ENCODE assay signal across 10 cellular contexts in the genomic region with DNA sequence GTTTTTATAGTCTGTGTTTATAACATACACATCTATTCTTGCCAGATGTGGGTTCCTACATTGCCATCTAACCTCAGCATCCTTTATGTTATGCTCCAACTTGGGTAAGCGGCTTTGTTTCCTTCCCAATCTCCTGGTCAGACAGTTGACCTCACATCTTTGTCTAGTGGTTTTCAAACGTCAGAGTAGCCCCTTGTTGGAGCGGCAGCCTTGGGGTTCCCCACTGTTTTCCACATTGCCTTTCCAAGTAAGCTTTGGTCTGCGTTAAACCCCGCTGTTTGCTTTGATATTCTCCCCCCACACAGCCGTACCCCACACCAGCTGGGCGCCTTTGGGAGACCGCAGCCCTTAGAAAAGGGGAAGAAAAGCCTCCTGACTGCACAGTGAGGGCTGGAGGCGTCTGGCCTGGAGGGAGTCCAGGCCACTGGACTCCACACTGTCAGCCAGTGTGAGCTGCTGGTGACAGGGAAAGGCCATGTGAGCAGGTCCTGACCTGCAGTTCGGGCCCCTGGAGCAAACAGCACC.
A peak's percentile ranks its signal among the peaks of the same experiment; 100 is the strongest.
DNase-seq lines count a peak whose midpoint lies in the region; ATAC-seq lines count a peak whose summit lies in the region.
"Had no signal": no experiment of that assay in that cellular context is flagged by ENCODE, and none has a peak within 500 bp of the region (broad histone marks: within the 10 kb centered on the region; RNA-seq: fewer than 3 reads in every experiment).

No MANE protein-coding gene starts in this region.

- 11% methylated on average over 10 of the region's 10 CpGs for WGBS in thymus

- no peak for DNase-seq in activated CD4-positive, alpha-beta T cell treated with anti-CD3 and anti-CD28 coated beads for 36 hours
- no peak for DNase-seq in activated CD4-positive, alpha-beta T cell treated with anti-CD3 and anti-CD28 coated beads, Interleukin-2, amount 50 U/mL, for 1 hour
- DNase-seq in activated naive CD8-positive, alpha-beta T cell treated with anti-CD3 and anti-CD28 coated beads, Interleukin-2, amount 50 U/mL, for 24 hours, result no peak
- DNase-seq in iris pigment epithelial cell (ENCODE audit: low read depth) (peak; percentile 35), HuH-7 (ENCODE audit: low spot score) (no peak), NCI-H1436 (lab: John Stamatoyannopoulos, UW) (no peak), NCI-H1105 (lab: John Stamatoyannopoulos, UW) (no peak)
- DNase-seq: activated CD4-positive, alpha-beta T cell treated with anti-CD3 and anti-CD28 coated beads for 4 hours had no signal

- H3K4me3 ChIP-seq in thymus (ENCODE audit: low read length), result no peak overlapping the region
- H3K4me3 ChIP-seq: body of pancreas had no signal

- no peak overlapping the region for H3K4me3 Mint-ChIP-seq in activated CD4-positive, alpha-beta T cell treated with anti-CD3 and anti-CD28 coated beads for 36 hours
- H3K4me3 Mint-ChIP-seq in activated naive CD8-positive, alpha-beta T cell treated with anti-CD3 and anti-CD28 coated beads, Interleukin-2, amount 50 U/mL, for 24 hours, result no peak overlapping the region

- H3K4me1 ChIP-seq in thymus (ENCODE audit: control insufficient read depth, insufficient read depth, low read length), result peaks cover 5% of the 10 kb centered on the region
- H3K4me1 ChIP-seq: body of pancreas had no signal

- CTCF ChIA-PET in activated CD4-positive, alpha-beta T cell treated with anti-CD3 and anti-CD28 coated beads for 36 hours (lab: Charles Lee), result interaction anchor here (0.8 to 4.0 kb wide), 8 partner anchors 8 to 316 kb away, joined by 3 to 36 read pairs (median 4); no protein-coding TSS in a partner anchor

- no peaks in the 10 kb centered on the region for H3K36me3 ChIP-seq in thymus (ENCODE audit: control insufficient read depth, insufficient read depth)

- no peaks in the 10 kb centered on the region for H3K9me3 ChIP-seq in thymus (ENCODE audit: control insufficient read depth)
- H3K9me3 ChIP-seq: body of pancreas had no signal

- peaks cover 19% of the 10 kb centered on the region for H3K4me1 Mint-ChIP-seq in activated CD4-positive, alpha-beta T cell treated with anti-CD3 and anti-CD28 coated beads for 36 hours
- H3K4me1 Mint-ChIP-seq in activated naive CD8-positive, alpha-beta T cell treated with anti-CD3 and anti-CD28 coated beads, Interleukin-2, amount 50 U/mL, for 24 hours, result peaks cover 23% of the 10 kb centered on the region

- H3K36me3 Mint-ChIP-seq in activated CD4-positive, alpha-beta T cell treated with anti-CD3 and anti-CD28 coated beads for 36 hours (ENCODE audit: low read depth), result peaks cover 13% of the 10 kb centered on the region
- H3K36me3 Mint-ChIP-seq in activated naive CD8-positive, alpha-beta T cell treated with anti-CD3 and anti-CD28 coated beads, Interleukin-2, amount 50 U/mL, for 24 hours (ENCODE audit: low read depth), result peaks cover 11% of the 10 kb centered on the region

- no peaks in the 10 kb centered on the region for H3K9me3 Mint-ChIP-seq in activated CD4-positive, alpha-beta T cell treated with anti-CD3 and anti-CD28 coated beads for 36 hours (ENCODE audit: low read depth)
- no peaks in the 10 kb centered on the region for H3K9me3 Mint-ChIP-seq in activated naive CD8-positive, alpha-beta T cell treated with anti-CD3 and anti-CD28 coated beads, Interleukin-2, amount 50 U/mL, for 24 hours

- H3K27ac Mint-ChIP-seq in activated CD4-positive, alpha-beta T cell treated with anti-CD3 and anti-CD28 coated beads for 36 hours, result peak overlapping the region; percentile 78
- H3K27ac Mint-ChIP-seq in activated naive CD8-positive, alpha-beta T cell treated with anti-CD3 and anti-CD28 coated beads, Interleukin-2, amount 50 U/mL, for 24 hours, result peak overlapping the region; percentile 53

- peak overlapping the region; percentile 36 for H3K27ac ChIP-seq in thymus (ENCODE audit: low read depth)
- H3K27ac ChIP-seq: body of pancreas had no signal

- H3K27me3 Mint-ChIP-seq in activated CD4-positive, alpha-beta T cell treated with anti-CD3 and anti-CD28 coated beads for 36 hours, result no peaks in the 10 kb centered on the region
- H3K27me3 Mint-ChIP-seq in activated naive CD8-positive, alpha-beta T cell treated with anti-CD3 and anti-CD28 coated beads, Interleukin-2, amount 50 U/mL, for 24 hours, result no peaks in the 10 kb centered on the region

- intact Hi-C loops in activated CD4-positive, alpha-beta T cell treated with anti-CD3 and anti-CD28 coated beads for 36 hours (cut with DNase I, micrococcal nuclease), result no loop called here

- POLR2A ChIA-PET in activated CD4-positive, alpha-beta T cell treated with anti-CD3 and anti-CD28 coated beads for 36 hours (lab: Charles Lee), result no interaction called here

- peak; percentile 26 for ATAC-seq in activated CD4-positive, alpha-beta T cell treated with anti-CD3 and anti-CD28 coated beads for 36 hours
- ATAC-seq in activated naive CD8-positive, alpha-beta T cell treated with anti-CD3 and anti-CD28 coated beads, Interleukin-2, amount 50 U/mL, for 24 hours, result peak; percentile 37

- H3K27me3 ChIP-seq in thymus (ENCODE audit: control insufficient read depth, insufficient read depth), result no peaks in the 10 kb centered on the region
- H3K27me3 ChIP-seq: body of pancreas had no signal
